8 cellular contexts compared by ENCODE assay signal in genomic region chr7:50449501-50449880, GRCh38. TPM values are rescaled to one million over a fixed set of nuclear protein-coding genes. Genes with fewer than 3 reads are reported as not detected.
DNase-seq lines count a peak whose midpoint lies in the region; ATAC-seq and TF ChIP-seq lines count a peak whose summit lies in the region.

No MANE protein-coding gene starts in this region.

- H3K36me3 Mint-ChIP-seq in dendritic cell treated with granulocyte-macrophage colony-stimulating factor and Interleukin-4, amounts not matched to agents 40 ng/mL and 50 ng/mL, for 4 days (ENCODE audit: low read depth), result peaks cover 27% of the 10 kb centered on the region
- peaks cover 8% of the 10 kb centered on the region for H3K36me3 Mint-ChIP-seq in neural crest cell (ENCODE audit: low read depth)

- peak overlapping the region; percentile 89 for H3K4me2 ChIP-seq in DOHH2 (ENCODE audit: low read length)

- no peak for DNase-seq in LNCaP clone FGC (ENCODE audit: low read depth)
- no peak for DNase-seq in neural crest cell (ENCODE audit: low read depth, low spot score)
- no peak for DNase-seq in NCI-H345 (lab: John Stamatoyannopoulos, UW)
- DNase-seq in D341Med (ENCODE audit: low spot score), result no peak
- no peak for DNase-seq in T-helper 9 cell

- no peaks in the 10 kb centered on the region for H3F3A ChIP-seq in DOHH2 (ENCODE audit: control insufficient read depth, insufficient read depth)

- H3K27ac ChIP-seq in DOHH2 (ENCODE audit: low read depth, low read length), result peak overlapping the region; percentile 39; the same call in 1 of the 2 replicates

- TF ChIP-seq CTCF in DOHH2 (IDR thresholded peaks at IDR 0.05; ENCODE audit: low read depth, low read length, poor library complexity, severe bottlenecking), result no peak
- TF ChIP-seq CTCF in LNCaP clone FGC (IDR thresholded peaks at IDR 0.05; ENCODE audit: control insufficient read depth, extremely low read depth, insufficient read depth), result no peak
- TF ChIP-seq CTCF in neural crest cell (conservative IDR thresholded peaks at IDR 0.05), result no peak

- H3K4me3 Mint-ChIP-seq in dendritic cell treated with granulocyte-macrophage colony-stimulating factor and Interleukin-4, amounts not matched to agents 40 ng/mL and 50 ng/mL, for 4 days, result peak overlapping the region; percentile 90
- H3K4me3 Mint-ChIP-seq in neural crest cell, result peak overlapping the region; percentile 91

- peaks cover 47% of the 10 kb centered on the region for H3K36me3 ChIP-seq in DOHH2 (ENCODE audit: control insufficient read depth, low read length)

- H3K4me3 ChIP-seq in DOHH2 (ENCODE audit: low read length), result peak overlapping the region; percentile 88
- peak overlapping the region; percentile 77 for H3K4me3 ChIP-seq in LNCaP clone FGC (ENCODE audit: low read depth, low read length)

- peak overlapping the region; percentile 83 for H3K27ac Mint-ChIP-seq in dendritic cell treated with granulocyte-macrophage colony-stimulating factor and Interleukin-4, amounts not matched to agents 40 ng/mL and 50 ng/mL, for 4 days
- peak overlapping the region; percentile 4 for H3K27ac Mint-ChIP-seq in neural crest cell (ENCODE audit: unreplicated experiment)

- intact Hi-C loops in dendritic cell treated with granulocyte-macrophage colony-stimulating factor and Interleukin-4, amounts not matched to agents 40 ng/mL and 50 ng/mL, for 4 days (cut with micrococcal nuclease), result no loop called here

- H3K9me2 ChIP-seq in DOHH2 (replicated peaks; ENCODE audit: control insufficient read depth, low read length), result no peaks in the 10 kb centered on the region

- H3K9me3 ChIP-seq in DOHH2 (ENCODE audit: control insufficient read depth, insufficient read depth, low read length), result no peaks in the 10 kb centered on the region

- no peak for ATAC-seq in HG02588 (IDR thresholded peaks at IDR 0.05; ENCODE audit: unreplicated experiment)

- H3K9me3 Mint-ChIP-seq in dendritic cell treated with granulocyte-macrophage colony-stimulating factor and Interleukin-4, amounts not matched to agents 40 ng/mL and 50 ng/mL, for 4 days, result no peaks in the 10 kb centered on the region
- H3K9me3 Mint-ChIP-seq in neural crest cell, result no peaks in the 10 kb centered on the region

- no peaks in the 10 kb centered on the region for H3K27me3 ChIP-seq in DOHH2 (ENCODE audit: control insufficient read depth, low read length)

- H3K79me2 ChIP-seq in DOHH2 (ENCODE audit: control insufficient read depth, low read length), result peaks cover 57% of the 10 kb centered on the region

- H3K27me3 Mint-ChIP-seq in dendritic cell treated with granulocyte-macrophage colony-stimulating factor and Interleukin-4, amounts not matched to agents 40 ng/mL and 50 ng/mL, for 4 days, result peaks cover 5% of the 10 kb centered on the region
- H3K27me3 Mint-ChIP-seq in neural crest cell (ENCODE audit: low read depth), result peaks cover 13% of the 10 kb centered on the region

- peaks cover 32% of the 10 kb centered on the region for H3K4me1 ChIP-seq in DOHH2 (ENCODE audit: control insufficient read depth, low read length)

- H3K4me1 Mint-ChIP-seq in dendritic cell treated with granulocyte-macrophage colony-stimulating factor and Interleukin-4, amounts not matched to agents 40 ng/mL and 50 ng/mL, for 4 days (ENCODE audit: low read depth), result peaks cover 25% of the 10 kb centered on the region
- peaks cover 11% of the 10 kb centered on the region for H3K4me1 Mint-ChIP-seq in neural crest cell

- no peaks in the 10 kb centered on the region for H4K20me1 ChIP-seq in DOHH2 (ENCODE audit: control insufficient read depth, insufficient read depth, low read depth, low read length)

RNA-seq across cellular contexts. Expression of gene FIGNL1, which starts 0.7 kb away (rescaled TPM):
- total RNA-seq in neural crest cell, result 40.4 and 44.0 TPM in 2 replicates
